In the genomic region with DNA sequence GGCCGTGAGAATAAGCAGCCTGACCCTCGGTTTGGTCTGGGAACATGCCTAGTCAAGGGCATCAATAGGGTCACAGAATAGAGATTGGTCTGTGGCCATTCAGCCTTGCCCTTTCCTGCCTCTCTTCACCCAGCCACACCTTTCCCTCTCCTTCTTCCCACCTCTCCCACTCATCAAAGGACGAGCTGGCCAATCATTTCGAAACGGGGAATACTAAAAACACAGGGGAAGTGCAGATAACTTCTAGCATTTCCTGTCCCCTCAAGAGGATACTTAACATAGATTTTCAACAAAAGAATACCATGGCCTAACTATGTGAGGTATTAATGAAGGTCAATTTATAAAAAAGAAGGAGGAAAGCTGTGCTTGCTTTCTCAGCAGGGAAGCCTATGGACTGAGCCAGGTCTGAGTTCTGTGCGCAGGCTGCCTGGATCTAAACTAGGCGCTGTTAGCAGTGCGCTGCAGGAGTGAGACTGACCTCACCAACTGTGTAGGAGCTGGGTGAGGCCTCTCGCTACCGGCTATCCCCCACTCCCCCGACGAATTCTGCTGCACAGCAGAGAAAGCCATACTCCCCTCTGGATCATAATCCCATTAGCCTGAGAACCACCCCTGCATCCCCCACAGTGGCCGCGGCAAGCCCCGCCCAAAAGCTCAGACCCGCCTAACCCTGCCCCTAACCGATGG, we compare ENCODE assay signal across 1 cellular context.
TF ChIP-seq lines count a peak whose summit lies in the region.

No MANE protein-coding gene starts in this region.

TF ChIP-seq in GM23338, 12 proteins besides CTCF, POLR2A, EP300 and RAD21 (continued from another document):
- TF ChIP-seq ZNF114 (CRISPR knock-in tag; IDR thresholded peaks at IDR 0.05) (no peak), EZH2 (IDR thresholded peaks at IDR 0.05; ENCODE audit: low read depth, unreplicated experiment) (no peak), POLR2AphosphoS5 (IDR thresholded peaks at IDR 0.05; ENCODE audit: low read depth) (no peak), NANOG (IDR thresholded peaks at IDR 0.05; ENCODE audit: borderline replicate concordance) (no peak), EZH2phosphoT487 (IDR thresholded peaks at IDR 0.05; ENCODE audit: unreplicated experiment) (no peak), ZNF331 (CRISPR knock-in tag; IDR thresholded peaks at IDR 0.05; ENCODE audit: low read depth) (no peak)
- TF ChIP-seq, protein P1, sequence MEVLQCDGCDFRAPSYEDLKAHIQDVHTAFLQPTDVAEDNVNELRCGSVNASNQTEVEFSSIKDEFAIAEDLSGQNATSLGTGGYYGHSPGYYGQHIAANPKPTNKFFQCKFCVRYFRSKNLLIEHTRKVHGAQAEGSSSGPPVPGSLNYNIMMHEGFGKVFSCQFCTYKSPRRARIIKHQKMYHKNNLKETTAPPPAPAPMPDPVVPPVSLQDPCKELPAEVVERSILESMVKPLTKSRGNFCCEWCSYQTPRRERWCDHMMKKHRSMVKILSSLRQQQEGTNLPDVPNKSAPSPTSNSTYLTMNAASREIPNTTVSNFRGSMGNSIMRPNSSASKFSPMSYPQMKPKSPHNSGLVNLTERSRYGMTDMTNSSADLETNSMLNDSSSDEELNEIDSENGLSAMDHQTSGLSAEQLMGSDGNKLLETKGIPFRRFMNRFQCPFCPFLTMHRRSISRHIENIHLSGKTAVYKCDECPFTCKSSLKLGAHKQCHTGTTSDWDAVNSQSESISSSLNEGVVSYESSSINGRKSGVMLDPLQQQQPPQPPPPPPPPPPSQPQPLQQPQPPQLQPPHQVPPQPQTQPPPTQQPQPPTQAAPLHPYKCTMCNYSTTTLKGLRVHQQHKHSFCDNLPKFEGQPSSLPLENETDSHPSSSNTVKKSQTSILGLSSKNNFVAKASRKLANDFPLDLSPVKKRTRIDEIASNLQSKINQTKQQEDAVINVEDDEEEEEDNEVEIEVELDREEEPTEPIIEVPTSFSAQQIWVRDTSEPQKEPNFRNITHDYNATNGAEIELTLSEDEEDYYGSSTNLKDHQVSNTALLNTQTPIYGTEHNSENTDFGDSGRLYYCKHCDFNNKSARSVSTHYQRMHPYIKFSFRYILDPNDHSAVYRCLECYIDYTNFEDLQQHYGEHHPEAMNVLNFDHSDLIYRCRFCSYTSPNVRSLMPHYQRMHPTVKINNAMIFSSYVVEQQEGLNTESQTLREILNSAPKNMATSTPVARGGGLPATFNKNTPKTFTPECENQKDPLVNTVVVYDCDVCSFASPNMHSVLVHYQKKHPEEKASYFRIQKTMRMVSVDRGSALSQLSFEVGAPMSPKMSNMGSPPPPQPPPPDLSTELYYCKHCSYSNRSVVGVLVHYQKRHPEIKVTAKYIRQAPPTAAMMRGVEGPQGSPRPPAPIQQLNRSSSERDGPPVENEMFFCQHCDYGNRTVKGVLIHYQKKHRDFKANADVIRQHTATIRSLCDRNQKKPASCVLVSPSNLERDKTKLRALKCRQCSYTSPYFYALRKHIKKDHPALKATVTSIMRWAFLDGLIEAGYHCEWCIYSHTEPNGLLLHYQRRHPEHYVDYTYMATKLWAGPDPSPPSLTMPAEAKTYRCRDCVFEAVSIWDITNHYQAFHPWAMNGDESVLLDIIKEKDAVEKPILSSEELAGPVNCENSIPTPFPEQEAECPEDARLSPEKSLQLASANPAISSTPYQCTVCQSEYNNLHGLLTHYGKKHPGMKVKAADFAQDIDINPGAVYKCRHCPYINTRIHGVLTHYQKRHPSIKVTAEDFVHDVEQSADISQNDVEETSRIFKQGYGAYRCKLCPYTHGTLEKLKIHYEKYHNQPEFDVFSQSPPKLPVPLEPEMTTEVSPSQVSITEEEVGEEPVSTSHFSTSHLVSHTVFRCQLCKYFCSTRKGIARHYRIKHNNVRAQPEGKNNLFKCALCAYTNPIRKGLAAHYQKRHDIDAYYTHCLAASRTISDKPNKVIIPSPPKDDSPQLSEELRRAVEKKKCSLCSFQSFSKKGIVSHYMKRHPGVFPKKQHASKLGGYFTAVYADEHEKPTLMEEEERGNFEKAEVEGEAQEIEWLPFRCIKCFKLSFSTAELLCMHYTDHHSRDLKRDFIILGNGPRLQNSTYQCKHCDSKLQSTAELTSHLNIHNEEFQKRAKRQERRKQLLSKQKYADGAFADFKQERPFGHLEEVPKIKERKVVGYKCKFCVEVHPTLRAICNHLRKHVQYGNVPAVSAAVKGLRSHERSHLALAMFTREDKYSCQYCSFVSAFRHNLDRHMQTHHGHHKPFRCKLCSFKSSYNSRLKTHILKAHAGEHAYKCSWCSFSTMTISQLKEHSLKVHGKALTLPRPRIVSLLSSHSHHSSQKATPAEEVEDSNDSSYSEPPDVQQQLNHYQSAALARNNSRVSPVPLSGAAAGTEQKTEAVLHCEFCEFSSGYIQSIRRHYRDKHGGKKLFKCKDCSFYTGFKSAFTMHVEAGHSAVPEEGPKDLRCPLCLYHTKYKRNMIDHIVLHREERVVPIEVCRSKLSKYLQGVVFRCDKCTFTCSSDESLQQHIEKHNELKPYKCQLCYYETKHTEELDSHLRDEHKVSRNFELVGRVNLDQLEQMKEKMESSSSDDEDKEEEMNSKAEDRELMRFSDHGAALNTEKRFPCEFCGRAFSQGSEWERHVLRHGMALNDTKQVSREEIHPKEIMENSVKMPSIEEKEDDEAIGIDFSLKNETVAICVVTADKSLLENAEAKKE (CRISPR knock-in tag; IDR thresholded peaks at IDR 0.05) = no peak
